Comparison of ENCODE assay signal across 15 cellular contexts in the genomic region with DNA sequence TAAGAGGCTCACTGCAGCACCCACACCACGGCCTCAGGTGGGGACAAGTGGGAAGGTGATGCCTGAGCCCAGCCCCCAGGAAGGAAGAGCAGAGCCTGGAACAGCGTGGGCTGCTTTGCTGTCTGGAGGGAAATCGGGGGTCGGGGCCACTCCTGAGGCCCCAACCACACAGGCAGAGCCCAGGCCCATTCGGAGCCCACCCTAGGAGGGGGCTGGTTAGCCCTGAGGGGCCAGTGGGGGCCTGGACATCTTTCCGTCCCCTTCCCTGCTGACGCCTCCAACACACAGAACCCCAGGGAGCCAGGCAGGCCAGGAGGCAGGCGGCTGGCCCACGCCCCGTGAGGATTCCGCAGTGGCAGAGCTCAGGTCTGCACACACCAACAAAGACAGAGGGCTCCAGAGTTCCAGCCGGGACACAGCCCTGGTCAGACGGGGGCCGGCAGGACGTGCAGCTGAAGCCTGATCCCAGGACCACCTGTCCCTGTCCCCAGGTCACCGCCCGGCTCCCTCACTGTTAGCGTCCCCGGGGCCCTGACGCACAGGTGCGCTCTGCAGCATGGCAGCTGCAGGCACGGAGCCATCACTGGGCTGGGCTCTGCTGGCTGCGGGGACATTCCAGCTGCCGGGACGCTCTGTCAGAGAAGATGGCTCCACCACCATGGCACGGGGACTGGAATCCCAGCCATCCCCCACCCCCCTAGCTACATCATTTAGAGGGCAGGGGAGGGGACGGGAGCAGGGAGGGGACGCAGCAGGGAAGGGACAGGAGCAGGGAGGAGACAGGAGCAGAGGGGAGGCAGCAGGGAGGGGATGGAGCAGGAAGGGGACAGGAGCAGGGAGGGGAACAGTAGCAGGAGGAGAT. TPM values are rescaled to one million over a fixed set of nuclear protein-coding genes. Genes with fewer than 3 reads are reported as not detected.
DNase-seq lines count a peak whose midpoint lies in the region; ATAC-seq and TF ChIP-seq lines count a peak whose summit lies in the region.
"Had no signal": no experiment of that assay in that cellular context is flagged by ENCODE, and none has a peak within 500 bp of the region (broad histone marks: within the 10 kb centered on the region; RNA-seq: fewer than 3 reads in every experiment).

No MANE protein-coding gene starts in this region.

- no peak overlapping the region for H3K27ac ChIP-seq in H9 (ENCODE audit: insufficient read length, low read depth, low read length)
- H3K27ac ChIP-seq: left lung had no signal

- H2AK5ac ChIP-seq in H9 (ENCODE audit: insufficient read length, low read length) = no peak overlapping the region

- H2BK120ac ChIP-seq in H9 (ENCODE audit: low read depth, low read length, poor library complexity, severe bottlenecking) = no peak overlapping the region

- H3K4me2 ChIP-seq in H9 (ENCODE audit: insufficient read depth, insufficient read length, low read length) = peak overlapping the region; percentile 38

- H4K20me1 ChIP-seq in H9 (ENCODE audit: control insufficient read depth, insufficient read depth, insufficient read length) = no peaks in the 10 kb centered on the region

- H3T11ph ChIP-seq in H9 (ENCODE audit: low read length) = no peak overlapping the region

- ATAC-seq in sciatic nerve = no peak
- ATAC-seq: activated CD4-positive, CD25-positive, alpha-beta regulatory T cell treated with anti-CD3 and anti-CD28 coated beads, Interleukin-2, amount 50 U/mL, for 24 hours; left lung had no signal

- H4K5ac ChIP-seq in H9 (ENCODE audit: insufficient read length, low read depth, low read length) = no peak overlapping the region

- no peak overlapping the region for H3K18ac ChIP-seq in H9 (ENCODE audit: insufficient read length, low read depth, low read length)

- H4K91ac ChIP-seq in H9 (ENCODE audit: insufficient read length, low read depth, low read length) = no peak overlapping the region

- no peak overlapping the region for H3K4ac ChIP-seq in H9 (ENCODE audit: low read depth, low read length)

- H3K79me2 ChIP-seq in H9 (ENCODE audit: insufficient read depth, low read length) = no peaks in the 10 kb centered on the region

- H2BK5ac ChIP-seq in H9 (ENCODE audit: insufficient read length, low read length) = no peak overlapping the region

- H3K79me1 ChIP-seq in H9 (ENCODE audit: insufficient read depth, low read depth, low read length, poor library complexity, severe bottlenecking) = no peaks in the 10 kb centered on the region

- DNase-seq in H9 (peak; percentile 47), cerebellar cortex (ENCODE audit: low spot score) (peak; percentile 18), left kidney (ENCODE audit: low read depth, low spot score) (peak; percentile 78), sciatic nerve (ENCODE audit: low spot score) (peak; percentile 56), NCI-H510A treated with DMSO at 0.1 percent for 48 hours (lab: John Stamatoyannopoulos, UW) (no peak), NCI-H1417 (lab: John Stamatoyannopoulos, UW) (no peak), activated gamma-delta T cell (lab: John Stamatoyannopoulos, UW) (no peak)
- DNase-seq in activated CD4-positive, alpha-beta T cell treated with anti-CD3 and anti-CD28 coated beads, Interleukin-2, amount 10 ng/mL, durations not matched to agents 7 days and 5 days = no peak
- DNase-seq: activated T-cell treated with anti-CD3 and anti-CD28 coated beads, Interleukin-2, amount 50 U/mL, for 1 hour; central memory CD4-positive, alpha-beta T cell; Karpas-422; NCI-H1436; NCI-H69 had no signal

- no peak overlapping the region for H3K23ac ChIP-seq in H9 (ENCODE audit: insufficient read length, low read depth, low read length)

- H3K36me3 Mint-ChIP-seq in H9 (ENCODE audit: insufficient read depth in 1 of 3, low read depth in 3 of 3) = peaks cover 0 to 21% (median 3%) of the 10 kb centered on the region in 3 experiments; a peak in 4 of 7 replicates
- peaks cover 39% of the 10 kb centered on the region for H3K36me3 Mint-ChIP-seq in activated CD4-positive, alpha-beta T cell treated with anti-CD3 and anti-CD28 coated beads, Interleukin-2, amount 10 ng/mL, durations not matched to agents 7 days and 5 days (ENCODE audit: low read depth)

- no peaks in the 10 kb centered on the region for H3K23me2 ChIP-seq in H9 (ENCODE audit: insufficient read length, low read depth, low read length, poor library complexity, severe bottlenecking)

- H2AFZ ChIP-seq in H9 (ENCODE audit: low read length) = no peak overlapping the region

- no peak overlapping the region for H3K27ac Mint-ChIP-seq in H9
- no peak overlapping the region for H3K27ac Mint-ChIP-seq in activated CD4-positive, alpha-beta T cell treated with anti-CD3 and anti-CD28 coated beads, Interleukin-2, amount 10 ng/mL, durations not matched to agents 7 days and 5 days

- no peak overlapping the region for H2BK12ac ChIP-seq in H9 (ENCODE audit: insufficient read length, low read depth, low read length)

- no peak for TF ChIP-seq CTCF in H9 (conservative IDR thresholded peaks at IDR 0.05)

- peaks cover 0 to 4% of the 10 kb centered on the region in 2 experiments; a peak in 1 of 5 replicates for H3K9me3 Mint-ChIP-seq in H9
- peaks cover 9% of the 10 kb centered on the region for H3K9me3 Mint-ChIP-seq in activated CD4-positive, alpha-beta T cell treated with anti-CD3 and anti-CD28 coated beads, Interleukin-2, amount 10 ng/mL, durations not matched to agents 7 days and 5 days

- H3K14ac ChIP-seq in H9 (ENCODE audit: insufficient read depth, low read length) = no peak overlapping the region

- no peak overlapping the region for H2BK20ac ChIP-seq in H9 (ENCODE audit: low read depth, low read length, poor library complexity, severe bottlenecking)

- POLR2A ChIA-PET in activated CD4-positive, alpha-beta T cell treated with anti-CD3 and anti-CD28 coated beads, Interleukin-2, amount 10 ng/mL, durations not matched to agents 7 days and 5 days (lab: Charles Lee) = no interaction called here

- CTCF ChIA-PET in activated CD4-positive, alpha-beta T cell treated with anti-CD3 and anti-CD28 coated beads, Interleukin-2, amount 10 ng/mL, durations not matched to agents 7 days and 5 days (lab: Charles Lee) = no interaction called here

- H3K9ac ChIP-seq in H9 (ENCODE audit: extremely low read depth, insufficient read length, low read length) = no peak overlapping the region

- no peak overlapping the region for H3K56ac ChIP-seq in H9 (ENCODE audit: insufficient read length, low read depth, low read length)

- no peak overlapping the region; the same call in 1 of the 2 replicates for H2BK15ac ChIP-seq in H9 (ENCODE audit: low read depth, low read length)

- H3K27me3 Mint-ChIP-seq in H9 (ENCODE audit: low read depth) = peaks cover 11% of the 10 kb centered on the region
- H3K27me3 Mint-ChIP-seq in activated CD4-positive, alpha-beta T cell treated with anti-CD3 and anti-CD28 coated beads, Interleukin-2, amount 10 ng/mL, durations not matched to agents 7 days and 5 days = no peaks in the 10 kb centered on the region

- peaks cover 4 to 17% of the 10 kb centered on the region in 2 experiments; a peak in 3 of 4 replicates for H3K4me1 Mint-ChIP-seq in H9
- H3K4me1 Mint-ChIP-seq in activated CD4-positive, alpha-beta T cell treated with anti-CD3 and anti-CD28 coated beads, Interleukin-2, amount 10 ng/mL, durations not matched to agents 7 days and 5 days = peaks cover 43% of the 10 kb centered on the region

- intact Hi-C loops in sciatic nerve (cut with DNase I) = no loop called here

- no peaks in the 10 kb centered on the region for H3K4me1 ChIP-seq in H9 (ENCODE audit: insufficient read depth, low read length)
- H3K4me1 ChIP-seq: left lung had no signal

- H3K27me3 ChIP-seq in H9 (ENCODE audit: insufficient read depth, low read length) = no peaks in the 10 kb centered on the region
- H3K27me3 ChIP-seq: left lung had no signal

- no peak overlapping the region for H4K8ac ChIP-seq in H9 (replicated peaks; ENCODE audit: insufficient read length, low read depth, low read length)

- H3K4me3 Mint-ChIP-seq in H9 = peak overlapping the region; percentile 29 to 43; a peak in 4 of 5 replicates
- H3K4me3 Mint-ChIP-seq in activated CD4-positive, alpha-beta T cell treated with anti-CD3 and anti-CD28 coated beads, Interleukin-2, amount 10 ng/mL, durations not matched to agents 7 days and 5 days = no peak overlapping the region

- H3K9me3 ChIP-seq in H9 (ENCODE audit: control insufficient read depth, low read depth, low read length) = no peaks in the 10 kb centered on the region

- WGBS in H9 (ENCODE audit: extremely low coverage, insufficient read length, low lambda C conversion rate) = no CpG with 5 or more reads among the region's 28 CpGs

RNA-seq across cellular contexts. Expression of a gene that starts 40.2 kb away (rescaled TPM):
- total RNA-seq in H9 (2021) (10.3 and 13.0 TPM in 2 replicates), sciatic nerve (65.2 TPM)
- total RNA-seq in activated CD4-positive, alpha-beta T cell treated with anti-CD3 and anti-CD28 coated beads, Interleukin-2, amount 10 ng/mL, durations not matched to agents 7 days and 5 days = 10 to 100 TPM; 28.3 to 34.6 TPM

RNA-seq across cellular contexts. Expression of a gene that starts 53.2 kb away (rescaled TPM):
- total RNA-seq in H9 (2021) (0.46 TPM in 1 of 2 replicates, not detected in the other), sciatic nerve (16.9 TPM)
- 10 to 100 TPM in 1 of 2 experiments, 1 to 10 TPM in 1; 7.2 to 11.5 TPM for total RNA-seq in activated CD4-positive, alpha-beta T cell treated with anti-CD3 and anti-CD28 coated beads, Interleukin-2, amount 10 ng/mL, durations not matched to agents 7 days and 5 days

Comparison
In these comparisons a context has a peak if more than half of its experiments do, and no peak if none do; other contexts are left out.
1. DNase-seq: peak in H9 (single experiment), cerebellar cortex (single experiment), left kidney (single experiment) and sciatic nerve (single experiment); none in NCI-H510A treated with DMSO at 0.1 percent for 48 hours (single experiment), activated CD4-positive, alpha-beta T cell treated with anti-CD3 and anti-CD28 coated beads, Interleukin-2, amount 10 ng/mL, durations not matched to agents 7 days and 5 days (single experiment), NCI-H1417 (0 of 3) and activated gamma-delta T cell (single experiment).